9 cellular contexts compared by ENCODE assay signal in genomic region chr3:159762238-159762637, GRCh38.
DNase-seq lines count a peak whose midpoint lies in the region; FAIRE-seq and TF ChIP-seq lines count a peak whose summit lies in the region.
"Had no signal": no experiment of that assay in that cellular context is flagged by ENCODE, and none has a peak within 500 bp of the region (broad histone marks: within the 10 kb centered on the region; RNA-seq: fewer than 3 reads in every experiment).

No MANE protein-coding gene starts in this region.

- H2AK5ac ChIP-seq in H9 (ENCODE audit: insufficient read length, low read length): no peak overlapping the region

- no peak overlapping the region for H4K5ac ChIP-seq in H9 (ENCODE audit: insufficient read length, low read depth, low read length)

- WGBS in H9 (ENCODE audit: extremely low coverage, insufficient read length, low lambda C conversion rate): no CpG with 5 or more reads among the region's 4 CpGs

- H2AFZ ChIP-seq in H9 (ENCODE audit: low read length): no peak overlapping the region

- H2BK15ac ChIP-seq in H9 (ENCODE audit: low read depth, low read length): no peak overlapping the region

- H3K23ac ChIP-seq in H9 (ENCODE audit: insufficient read length, low read depth, low read length): no peak overlapping the region

- peak overlapping the region; percentile 67 for H3K4me2 ChIP-seq in H9 (ENCODE audit: insufficient read depth, insufficient read length, low read length)

- H3T11ph ChIP-seq in H9 (ENCODE audit: low read length): no peak overlapping the region

- no peak overlapping the region for H2BK12ac ChIP-seq in H9 (ENCODE audit: insufficient read length, low read depth, low read length)

- H3K27me3 ChIP-seq in H9 (ENCODE audit: insufficient read depth, low read length): no peaks in the 10 kb centered on the region; the same call in 1 of the 2 replicates

- H3K4me3 ChIP-seq in skin epidermis: no peak overlapping the region

- H3K4ac ChIP-seq in H9 (ENCODE audit: low read depth, low read length): no peak overlapping the region

- FAIRE-seq in GM19239 (lab: Jason Lieb, UNC) (no peak), GM12892 (lab: Jason Lieb, UNC) (no peak)
- FAIRE-seq: endometrium had no signal

- H3K79me2 ChIP-seq in H9 (ENCODE audit: insufficient read depth, low read length): no peaks in the 10 kb centered on the region

- DNase-seq in H9 (no peak), RWPE1 (ENCODE audit: low spot score) (peak; percentile 81), glutamatergic neuron (no peak), GM19239 (ENCODE audit: insufficient read length, low spot score) (no peak), ureter (ENCODE audit: low spot score) (no peak), GM12892 (ENCODE audit: insufficient read length) (no peak)
- no peak for DNase-seq in activated effector memory CD4-positive, alpha-beta T cell treated with Interleukin-2 at 50 U/mL for 16 hours

- H3K27ac Mint-ChIP-seq in H9: no peak overlapping the region
- no peak overlapping the region for H3K27ac Mint-ChIP-seq in glutamatergic neuron (ENCODE audit: unreplicated experiment)

- no peak overlapping the region for H3K9ac ChIP-seq in H9 (ENCODE audit: extremely low read depth, insufficient read length, low read length)

- no peak for TF ChIP-seq POLR2A in GM12892 (IDR thresholded peaks at IDR 0.05; ENCODE audit: low read depth, low read length)

- H3K36me3 Mint-ChIP-seq in H9 (ENCODE audit: insufficient read depth in 1 of 3, low read depth in 3 of 3) (no peaks in the 10 kb centered on the region; a peak in 2 of 7 replicates), glutamatergic neuron (ENCODE audit: unreplicated experiment) (peaks cover under 1% of the 10 kb centered on the region)

- TF ChIP-seq CTCF in H9 (conservative IDR thresholded peaks at IDR 0.05): no peak
- TF ChIP-seq CTCF in RWPE1 (conservative IDR thresholded peaks at IDR 0.05; ENCODE audit: low read depth): peak; percentile 19; the same call in 1 of the 2 replicates
- no peak for TF ChIP-seq CTCF in glutamatergic neuron (IDR thresholded peaks at IDR 0.05; ENCODE audit: partially characterized antibody, unreplicated experiment)

- CTCF ChIA-PET in RWPE1 (lab: Yijun Ruan, JAX): interaction anchor here (1.0 to 1.9 kb wide), 2 partner anchors 42 to 44 kb away, joined by 3 to 10 read pairs; no protein-coding TSS in a partner anchor

- no peak overlapping the region for H2BK5ac ChIP-seq in H9 (ENCODE audit: insufficient read length, low read length)

- H3K4me1 ChIP-seq in H9 (ENCODE audit: insufficient read depth, low read length): peaks cover 7% of the 10 kb centered on the region; the same call in 1 of the 2 replicates

- H3K79me1 ChIP-seq in H9 (ENCODE audit: insufficient read depth, low read depth, low read length, poor library complexity, severe bottlenecking): no peaks in the 10 kb centered on the region

- POLR2A ChIA-PET in RWPE1 (lab: Yijun Ruan, JAX; ENCODE audit: low non-redundant PET): no interaction called here

- no peak overlapping the region for H2BK120ac ChIP-seq in H9 (ENCODE audit: low read depth, low read length, poor library complexity, severe bottlenecking)

- peaks cover 12% of the 10 kb centered on the region for H3K27me3 Mint-ChIP-seq in H9 (ENCODE audit: low read depth)
- peaks cover 11% of the 10 kb centered on the region for H3K27me3 Mint-ChIP-seq in glutamatergic neuron (ENCODE audit: unreplicated experiment)

- H3K9me3 Mint-ChIP-seq in H9 (no peaks in the 10 kb centered on the region), glutamatergic neuron (ENCODE audit: unreplicated experiment) (peaks cover 8% of the 10 kb centered on the region)

- H3K9me3 ChIP-seq in H9 (ENCODE audit: control insufficient read depth, low read depth, low read length): no peaks in the 10 kb centered on the region

- peak overlapping the region; percentile 91 to 96 for H3K4me3 Mint-ChIP-seq in H9
- H3K4me3 Mint-ChIP-seq in glutamatergic neuron (ENCODE audit: unreplicated experiment): peak overlapping the region; percentile 89

- H4K8ac ChIP-seq in H9 (replicated peaks; ENCODE audit: insufficient read length, low read depth, low read length): no peak overlapping the region

- H4K20me1 ChIP-seq in H9 (ENCODE audit: control insufficient read depth, insufficient read depth, insufficient read length): peaks cover 2% of the 10 kb centered on the region

- H3K4me1 Mint-ChIP-seq in H9 (peaks cover 39 to 41% of the 10 kb centered on the region in 2 experiments), glutamatergic neuron (ENCODE audit: low read depth, unreplicated experiment) (peaks cover 14% of the 10 kb centered on the region)

- no peak overlapping the region for H3K14ac ChIP-seq in H9 (ENCODE audit: insufficient read depth, low read length)

- H3K27ac ChIP-seq in H9 (ENCODE audit: insufficient read length, low read depth, low read length): no peak overlapping the region
- H3K27ac ChIP-seq in RWPE1: peak overlapping the region; percentile 98
- peak overlapping the region in 12 of 21 experiments; percentile 77 to 98 (median 86) for H3K27ac ChIP-seq in skin epidermis

- no peak overlapping the region for H3K56ac ChIP-seq in H9 (ENCODE audit: insufficient read length, low read depth, low read length)

- peaks cover 19% of the 10 kb centered on the region for H3K23me2 ChIP-seq in H9 (ENCODE audit: insufficient read length, low read depth, low read length, poor library complexity, severe bottlenecking)

- no peak overlapping the region for H3K18ac ChIP-seq in H9 (ENCODE audit: insufficient read length, low read depth, low read length)

- H2BK20ac ChIP-seq in H9 (ENCODE audit: low read depth, low read length, poor library complexity, severe bottlenecking): no peak overlapping the region

- H4K91ac ChIP-seq in H9 (ENCODE audit: insufficient read length, low read depth, low read length): no peak overlapping the region
